In genomic region chr1:38009088-38009840, GRCh38 we compare ENCODE assay signal across 9 cellular contexts. TPM values are rescaled to one million over a fixed set of nuclear protein-coding genes. Genes with fewer than 3 reads are reported as not detected.
DNase-seq lines count a peak whose midpoint lies in the region; ATAC-seq and TF ChIP-seq lines count a peak whose summit lies in the region.
"Had no signal": no experiment of that assay in that cellular context is flagged by ENCODE, and none has a peak within 500 bp of the region (broad histone marks: within the 10 kb centered on the region; RNA-seq: fewer than 3 reads in every experiment).

No MANE protein-coding gene starts in this region.

- no peaks in the 10 kb centered on the region for H3K9me3 ChIP-seq in testis

- no peak for TF ChIP-seq CTCF in neural crest cell (conservative IDR thresholded peaks at IDR 0.05)
- TF ChIP-seq CTCF in testis (IDR thresholded peaks at IDR 0.05): no peak

- no peak for ATAC-seq in HG03025 (IDR thresholded peaks at IDR 0.05; ENCODE audit: low FRiP score, unreplicated experiment)

- peaks cover 4% of the 10 kb centered on the region for H3K27me3 Mint-ChIP-seq in neural crest cell (ENCODE audit: low read depth)

- intact Hi-C loops in testis (cut with DNase I; ENCODE audit: low total_unique reads): no loop called here

- H3K27me3 ChIP-seq in testis: no peaks in the 10 kb centered on the region

- H3K4me1 ChIP-seq in testis: peaks cover 36% of the 10 kb centered on the region

- no peak overlapping the region for H3K27ac Mint-ChIP-seq in neural crest cell (ENCODE audit: unreplicated experiment)

- no peak overlapping the region for H3K4me3 ChIP-seq in testis

- no peak for TF ChIP-seq POLR2A in testis (IDR thresholded peaks at IDR 0.05)

- H3K4me1 Mint-ChIP-seq in neural crest cell: peaks cover 33% of the 10 kb centered on the region

- DNase-seq in ELF-1 (ENCODE audit: low read depth, low spot score) (peak; percentile 81), OCI-M1 (lab: John Stamatoyannopoulos, UW) (peak; percentile 74), astrocyte of the hippocampus (ENCODE audit: low read depth, low spot score) (peak; percentile 58), neural crest cell (ENCODE audit: low read depth, low spot score) (no peak), NCI-H748 treated with DMSO at 0.1 percent for 48 hours (lab: John Stamatoyannopoulos, UW) (no peak), NCI-H774 (lab: John Stamatoyannopoulos, UW) (no peak), testis (no peak)

- peak overlapping the region; percentile 49 for H3K4me3 Mint-ChIP-seq in neural crest cell

- H3K9me3 Mint-ChIP-seq in neural crest cell: peaks cover 2% of the 10 kb centered on the region

- H3K27ac ChIP-seq in testis: peak overlapping the region in 1 of 2 donors; percentile 45

- H3K36me3 ChIP-seq in testis (ENCODE audit: low read depth, missing control alignments): no peaks in the 10 kb centered on the region

- WGBS in testis, 2 donors: 66 to 88% methylated on average over 5 to 8 of the region's 8 CpGs

- H3K36me3 Mint-ChIP-seq in neural crest cell (ENCODE audit: low read depth): peaks cover 3% of the 10 kb centered on the region

RNA-seq across cellular contexts. Expression of gene UTP11, which starts 3.3 kb away (rescaled TPM):
- total RNA-seq in neural crest cell (41.2 and 44.5 TPM in 2 replicates), testis (10 to 100 TPM; 35.6 to 42.4 TPM)
- 43.3 TPM for polyA plus RNA-seq in testis (ENCODE audit: insufficient read depth, low read depth, low replicate concordance)

RNA-seq across cellular contexts. Expression of gene FHL3, which starts 4.0 kb away (rescaled TPM):
- total RNA-seq in neural crest cell: 21.2 and 22.4 TPM in 2 replicates
- total RNA-seq in testis: 10 to 100 TPM; 21.3 to 28.7 TPM
- 20.7 TPM for polyA plus RNA-seq in testis (ENCODE audit: insufficient read depth, low read depth, low replicate concordance)

RNA-seq across cellular contexts. Expression of gene SF3A3, which starts 19.4 kb away (rescaled TPM):
- total RNA-seq in neural crest cell (113 and 119 TPM in 2 replicates), testis (10 to 100 TPM; 59.3 to 74.6 TPM)
- 87.5 TPM for polyA plus RNA-seq in testis (ENCODE audit: insufficient read depth, low read depth, low replicate concordance)

RNA-seq across cellular contexts. Expression of gene POU3F1, which starts 37.3 kb away (rescaled TPM):
- 10.7 and 12.1 TPM in 2 replicates for total RNA-seq in neural crest cell
- total RNA-seq in testis: 1 to 10 TPM; 6.0 to 6.8 TPM
- 1.6 TPM for polyA plus RNA-seq in testis (ENCODE audit: insufficient read depth, low read depth, low replicate concordance)
- total RNA-seq: epithelial cell of proximal tubule had no signal

Comparison
In these comparisons a context has a peak if more than half of its experiments do, and no peak if none do; other contexts are left out.
1. DNase-seq: peak in ELF-1 (single experiment), OCI-M1 (single experiment) and astrocyte of the hippocampus (single experiment); none in neural crest cell (single experiment), NCI-H748 treated with DMSO at 0.1 percent for 48 hours (single experiment), NCI-H774 (single experiment) and testis (single experiment).